21 cellular contexts compared by ENCODE assay signal in genomic region chr22:27149886-27150529, GRCh38.
DNase-seq lines count a peak whose midpoint lies in the region; ATAC-seq and TF ChIP-seq lines count a peak whose summit lies in the region.
"Had no signal": no experiment of that assay in that cellular context is flagged by ENCODE, and none has a peak within 500 bp of the region (broad histone marks: within the 10 kb centered on the region; RNA-seq: fewer than 3 reads in every experiment).

No MANE protein-coding gene starts in this region.

- no peaks in the 10 kb centered on the region for H4K20me1 ChIP-seq in hepatocyte (ENCODE audit: insufficient read depth, poor library complexity, severe bottlenecking)

- H3K4me3 Mint-ChIP-seq in activated T-cell treated with anti-CD3 and anti-CD28 coated beads, Interleukin-2, amount 50 U/mL, for 72 hours: peak overlapping the region in 1 of 2 donors; percentile 13
- no peak overlapping the region for H3K4me3 Mint-ChIP-seq in T-helper 2 cell treated with Interferon-gamma antibody and Interleukin-4, amounts not matched to agents 5 μg/mL and 100 μg/mL, for 36 hours

- H3K27ac Mint-ChIP-seq in activated T-cell treated with anti-CD3 and anti-CD28 coated beads, Interleukin-2, amount 50 U/mL, for 72 hours: no peak overlapping the region
- no peak overlapping the region for H3K27ac Mint-ChIP-seq in T-helper 2 cell treated with Interferon-gamma antibody and Interleukin-4, amounts not matched to agents 5 μg/mL and 100 μg/mL, for 36 hours

- H3K36me3 Mint-ChIP-seq in activated T-cell treated with anti-CD3 and anti-CD28 coated beads, Interleukin-2, amount 50 U/mL, for 72 hours (ENCODE audit: insufficient read depth in 2 of 2): peaks cover 2 to 3% of the 10 kb centered on the region in 2 donors
- no peaks in the 10 kb centered on the region for H3K36me3 Mint-ChIP-seq in T-helper 2 cell treated with Interferon-gamma antibody and Interleukin-4, amounts not matched to agents 5 μg/mL and 100 μg/mL, for 36 hours (ENCODE audit: low read depth)

- ATAC-seq in Right ventricle myocardium inferior: peak; percentile 37
- no peak for ATAC-seq in activated T-cell treated with anti-CD3 and anti-CD28 coated beads, Interleukin-2, amount 50 U/mL, for 72 hours (replicated peaks in 1 of 2)
- ATAC-seq: A549, left lung had no signal

- no peaks in the 10 kb centered on the region for H3K79me2 ChIP-seq in hepatocyte

- H3K27me3 Mint-ChIP-seq in activated T-cell treated with anti-CD3 and anti-CD28 coated beads, Interleukin-2, amount 50 U/mL, for 72 hours (ENCODE audit: low read depth): peaks cover 34% of the 10 kb centered on the region
- H3K27me3 Mint-ChIP-seq in T-helper 2 cell treated with Interferon-gamma antibody and Interleukin-4, amounts not matched to agents 5 μg/mL and 100 μg/mL, for 36 hours (ENCODE audit: low read depth): peaks cover 4% of the 10 kb centered on the region

- 59% methylated on average over 12 of the region's 12 CpGs for WGBS in hepatocyte (ENCODE audit: low lambda C conversion rate, missing lambda C conversion rate)

- H3K4me3 ChIP-seq in cardiac fibroblast (replicated peaks in 1 of 2; ENCODE audit: low read depth in 2 of 2, low read length in 2 of 2): no peak overlapping the region
- no peak overlapping the region for H3K4me3 ChIP-seq in hepatocyte
- H3K4me3 ChIP-seq: A549, ascending aorta, dorsolateral prefrontal cortex, left lung, prostate gland, upper lobe of left lung had no signal

- H3K27ac ChIP-seq in hepatocyte: no peak overlapping the region
- H3K27ac ChIP-seq: ascending aorta, dorsolateral prefrontal cortex, left lung, prostate gland, upper lobe of left lung had no signal

- no peak overlapping the region for H2AFZ ChIP-seq in hepatocyte

- H3K4me1 Mint-ChIP-seq in activated T-cell treated with anti-CD3 and anti-CD28 coated beads, Interleukin-2, amount 50 U/mL, for 72 hours (ENCODE audit: low read depth): peaks cover 6% of the 10 kb centered on the region
- peaks cover 5% of the 10 kb centered on the region for H3K4me1 Mint-ChIP-seq in T-helper 2 cell treated with Interferon-gamma antibody and Interleukin-4, amounts not matched to agents 5 μg/mL and 100 μg/mL, for 36 hours (ENCODE audit: low read depth)

- no peaks in the 10 kb centered on the region for H3K36me3 ChIP-seq in hepatocyte (replicated peaks; ENCODE audit: insufficient read depth, low read depth)
- H3K36me3 ChIP-seq: ascending aorta, left lung, prostate gland, upper lobe of left lung had no signal

- H3K9me3 ChIP-seq in hepatocyte (ENCODE audit: low read depth): no peaks in the 10 kb centered on the region
- H3K9me3 ChIP-seq: A549, ascending aorta, left lung, prostate gland, SK-N-SH, upper lobe of left lung had no signal

- DNase-seq in Right ventricle myocardium inferior (ENCODE audit: missing footprints) (no peak), cardiac septum (ENCODE audit: low spot score) (no peak), cardiac fibroblast (ENCODE audit: low read depth in 2 of 2) (peak; percentile 30 to 53), hepatocyte (ENCODE audit: low spot score) (no peak), GM10266 (ENCODE audit: extremely low spot score) (no peak), NCI-H2227 (lab: John Stamatoyannopoulos, UW; ENCODE audit: unreplicated experiment) (no peak)
- DNase-seq in activated T-cell treated with anti-CD3 and anti-CD28 coated beads, Interleukin-2, amount 50 U/mL, for 72 hours: no peak
- DNase-seq in T-helper 2 cell treated with Interferon-gamma antibody and Interleukin-4, amounts not matched to agents 5 μg/mL and 100 μg/mL, for 36 hours (ENCODE audit: low spot score): no peak
- DNase-seq: activated CD4-positive, alpha-beta T cell treated with anti-CD3 and anti-CD28 coated beads for 48 hours; activated naive CD4-positive, alpha-beta T cell; dorsolateral prefrontal cortex; H7; left lung; naive B cell; NCI-H146; SK-N-SH; stimulated activated naive CD4-positive, alpha-beta T cell; upper lobe of left lung had no signal

- intact Hi-C loops in Right ventricle myocardium inferior (cut with DNase I) (no loop called here), cardiac septum (cut with DNase I) (no loop called here)

- peaks cover 11% of the 10 kb centered on the region for H3K4me1 ChIP-seq in hepatocyte (ENCODE audit: insufficient read depth)
- H3K4me1 ChIP-seq: ascending aorta, prostate gland had no signal

- peak overlapping the region; percentile 19 for H3K4me2 ChIP-seq in hepatocyte
- H3K4me2 ChIP-seq: A549, SK-N-SH had no signal

- peaks cover 5 to 7% of the 10 kb centered on the region in 2 donors for H3K9me3 Mint-ChIP-seq in activated T-cell treated with anti-CD3 and anti-CD28 coated beads, Interleukin-2, amount 50 U/mL, for 72 hours
- H3K9me3 Mint-ChIP-seq in T-helper 2 cell treated with Interferon-gamma antibody and Interleukin-4, amounts not matched to agents 5 μg/mL and 100 μg/mL, for 36 hours: peaks cover 4% of the 10 kb centered on the region

- H3K9me2 ChIP-seq in hepatocyte (replicated peaks; ENCODE audit: insufficient read depth): no peaks in the 10 kb centered on the region
- H3K9me2 ChIP-seq: SK-N-SH had no signal

- no peaks in the 10 kb centered on the region for H3K27me3 ChIP-seq in hepatocyte
- H3K27me3 ChIP-seq: ascending aorta, upper lobe of left lung had no signal

- TF ChIP-seq CTCF in cardiac fibroblast (IDR thresholded peaks at IDR 0.05; ENCODE audit: low read depth, low read length): no peak
- TF ChIP-seq CTCF in hepatocyte (IDR thresholded peaks at IDR 0.05; ENCODE audit: poor library complexity): no peak
- no peak for TF ChIP-seq CTCF in GM10266 (IDR thresholded peaks at IDR 0.05; ENCODE audit: control insufficient read depth, insufficient read depth, low read depth, missing control alignments)

Comparison
In these comparisons a context has a peak if more than half of its experiments do, and no peak if none do; other contexts are left out.
1. DNase-seq: peak in cardiac fibroblast (2 of 2); none in Right ventricle myocardium inferior (single experiment), cardiac septum (single experiment), hepatocyte (single experiment), GM10266 (single experiment), activated T-cell treated with anti-CD3 and anti-CD28 coated beads, Interleukin-2, amount 50 U/mL, for 72 hours (0 of 2), NCI-H2227 (single experiment) and T-helper 2 cell treated with Interferon-gamma antibody and Interleukin-4, amounts not matched to agents 5 μg/mL and 100 μg/mL, for 36 hours (single experiment).